In the genomic region with DNA sequence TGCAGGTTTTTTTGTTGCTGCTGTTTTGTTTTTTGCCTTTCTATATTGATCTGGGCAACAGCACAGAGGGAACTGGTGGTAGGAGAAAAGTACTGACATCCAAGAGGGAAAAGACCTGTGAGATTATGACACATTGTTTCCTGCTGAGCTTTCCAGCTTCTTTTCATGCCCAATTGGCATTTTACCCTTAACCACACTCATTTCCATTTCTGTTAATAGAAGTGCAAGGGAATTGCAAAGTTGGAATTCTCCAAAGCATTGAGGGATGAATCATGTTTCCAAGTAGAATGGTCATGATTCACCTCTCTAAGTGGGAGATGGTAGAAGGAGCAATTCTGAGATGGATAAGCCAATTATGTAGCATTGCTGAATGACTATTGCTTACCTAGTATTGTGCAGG, we compare ENCODE assay signal across 1 cellular context.
TF ChIP-seq lines count a peak whose summit lies in the region.

No MANE protein-coding gene starts in this region.

TF ChIP-seq in GM23338, 12 proteins besides CTCF, POLR2A, EP300 and RAD21 (continued from another document):
- TF ChIP-seq, protein P1, sequence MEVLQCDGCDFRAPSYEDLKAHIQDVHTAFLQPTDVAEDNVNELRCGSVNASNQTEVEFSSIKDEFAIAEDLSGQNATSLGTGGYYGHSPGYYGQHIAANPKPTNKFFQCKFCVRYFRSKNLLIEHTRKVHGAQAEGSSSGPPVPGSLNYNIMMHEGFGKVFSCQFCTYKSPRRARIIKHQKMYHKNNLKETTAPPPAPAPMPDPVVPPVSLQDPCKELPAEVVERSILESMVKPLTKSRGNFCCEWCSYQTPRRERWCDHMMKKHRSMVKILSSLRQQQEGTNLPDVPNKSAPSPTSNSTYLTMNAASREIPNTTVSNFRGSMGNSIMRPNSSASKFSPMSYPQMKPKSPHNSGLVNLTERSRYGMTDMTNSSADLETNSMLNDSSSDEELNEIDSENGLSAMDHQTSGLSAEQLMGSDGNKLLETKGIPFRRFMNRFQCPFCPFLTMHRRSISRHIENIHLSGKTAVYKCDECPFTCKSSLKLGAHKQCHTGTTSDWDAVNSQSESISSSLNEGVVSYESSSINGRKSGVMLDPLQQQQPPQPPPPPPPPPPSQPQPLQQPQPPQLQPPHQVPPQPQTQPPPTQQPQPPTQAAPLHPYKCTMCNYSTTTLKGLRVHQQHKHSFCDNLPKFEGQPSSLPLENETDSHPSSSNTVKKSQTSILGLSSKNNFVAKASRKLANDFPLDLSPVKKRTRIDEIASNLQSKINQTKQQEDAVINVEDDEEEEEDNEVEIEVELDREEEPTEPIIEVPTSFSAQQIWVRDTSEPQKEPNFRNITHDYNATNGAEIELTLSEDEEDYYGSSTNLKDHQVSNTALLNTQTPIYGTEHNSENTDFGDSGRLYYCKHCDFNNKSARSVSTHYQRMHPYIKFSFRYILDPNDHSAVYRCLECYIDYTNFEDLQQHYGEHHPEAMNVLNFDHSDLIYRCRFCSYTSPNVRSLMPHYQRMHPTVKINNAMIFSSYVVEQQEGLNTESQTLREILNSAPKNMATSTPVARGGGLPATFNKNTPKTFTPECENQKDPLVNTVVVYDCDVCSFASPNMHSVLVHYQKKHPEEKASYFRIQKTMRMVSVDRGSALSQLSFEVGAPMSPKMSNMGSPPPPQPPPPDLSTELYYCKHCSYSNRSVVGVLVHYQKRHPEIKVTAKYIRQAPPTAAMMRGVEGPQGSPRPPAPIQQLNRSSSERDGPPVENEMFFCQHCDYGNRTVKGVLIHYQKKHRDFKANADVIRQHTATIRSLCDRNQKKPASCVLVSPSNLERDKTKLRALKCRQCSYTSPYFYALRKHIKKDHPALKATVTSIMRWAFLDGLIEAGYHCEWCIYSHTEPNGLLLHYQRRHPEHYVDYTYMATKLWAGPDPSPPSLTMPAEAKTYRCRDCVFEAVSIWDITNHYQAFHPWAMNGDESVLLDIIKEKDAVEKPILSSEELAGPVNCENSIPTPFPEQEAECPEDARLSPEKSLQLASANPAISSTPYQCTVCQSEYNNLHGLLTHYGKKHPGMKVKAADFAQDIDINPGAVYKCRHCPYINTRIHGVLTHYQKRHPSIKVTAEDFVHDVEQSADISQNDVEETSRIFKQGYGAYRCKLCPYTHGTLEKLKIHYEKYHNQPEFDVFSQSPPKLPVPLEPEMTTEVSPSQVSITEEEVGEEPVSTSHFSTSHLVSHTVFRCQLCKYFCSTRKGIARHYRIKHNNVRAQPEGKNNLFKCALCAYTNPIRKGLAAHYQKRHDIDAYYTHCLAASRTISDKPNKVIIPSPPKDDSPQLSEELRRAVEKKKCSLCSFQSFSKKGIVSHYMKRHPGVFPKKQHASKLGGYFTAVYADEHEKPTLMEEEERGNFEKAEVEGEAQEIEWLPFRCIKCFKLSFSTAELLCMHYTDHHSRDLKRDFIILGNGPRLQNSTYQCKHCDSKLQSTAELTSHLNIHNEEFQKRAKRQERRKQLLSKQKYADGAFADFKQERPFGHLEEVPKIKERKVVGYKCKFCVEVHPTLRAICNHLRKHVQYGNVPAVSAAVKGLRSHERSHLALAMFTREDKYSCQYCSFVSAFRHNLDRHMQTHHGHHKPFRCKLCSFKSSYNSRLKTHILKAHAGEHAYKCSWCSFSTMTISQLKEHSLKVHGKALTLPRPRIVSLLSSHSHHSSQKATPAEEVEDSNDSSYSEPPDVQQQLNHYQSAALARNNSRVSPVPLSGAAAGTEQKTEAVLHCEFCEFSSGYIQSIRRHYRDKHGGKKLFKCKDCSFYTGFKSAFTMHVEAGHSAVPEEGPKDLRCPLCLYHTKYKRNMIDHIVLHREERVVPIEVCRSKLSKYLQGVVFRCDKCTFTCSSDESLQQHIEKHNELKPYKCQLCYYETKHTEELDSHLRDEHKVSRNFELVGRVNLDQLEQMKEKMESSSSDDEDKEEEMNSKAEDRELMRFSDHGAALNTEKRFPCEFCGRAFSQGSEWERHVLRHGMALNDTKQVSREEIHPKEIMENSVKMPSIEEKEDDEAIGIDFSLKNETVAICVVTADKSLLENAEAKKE (CRISPR knock-in tag; IDR thresholded peaks at IDR 0.05), result no peak
- TF ChIP-seq ZNF331 (CRISPR knock-in tag; IDR thresholded peaks at IDR 0.05; ENCODE audit: low read depth), result no peak
- TF ChIP-seq, protein P2, sequence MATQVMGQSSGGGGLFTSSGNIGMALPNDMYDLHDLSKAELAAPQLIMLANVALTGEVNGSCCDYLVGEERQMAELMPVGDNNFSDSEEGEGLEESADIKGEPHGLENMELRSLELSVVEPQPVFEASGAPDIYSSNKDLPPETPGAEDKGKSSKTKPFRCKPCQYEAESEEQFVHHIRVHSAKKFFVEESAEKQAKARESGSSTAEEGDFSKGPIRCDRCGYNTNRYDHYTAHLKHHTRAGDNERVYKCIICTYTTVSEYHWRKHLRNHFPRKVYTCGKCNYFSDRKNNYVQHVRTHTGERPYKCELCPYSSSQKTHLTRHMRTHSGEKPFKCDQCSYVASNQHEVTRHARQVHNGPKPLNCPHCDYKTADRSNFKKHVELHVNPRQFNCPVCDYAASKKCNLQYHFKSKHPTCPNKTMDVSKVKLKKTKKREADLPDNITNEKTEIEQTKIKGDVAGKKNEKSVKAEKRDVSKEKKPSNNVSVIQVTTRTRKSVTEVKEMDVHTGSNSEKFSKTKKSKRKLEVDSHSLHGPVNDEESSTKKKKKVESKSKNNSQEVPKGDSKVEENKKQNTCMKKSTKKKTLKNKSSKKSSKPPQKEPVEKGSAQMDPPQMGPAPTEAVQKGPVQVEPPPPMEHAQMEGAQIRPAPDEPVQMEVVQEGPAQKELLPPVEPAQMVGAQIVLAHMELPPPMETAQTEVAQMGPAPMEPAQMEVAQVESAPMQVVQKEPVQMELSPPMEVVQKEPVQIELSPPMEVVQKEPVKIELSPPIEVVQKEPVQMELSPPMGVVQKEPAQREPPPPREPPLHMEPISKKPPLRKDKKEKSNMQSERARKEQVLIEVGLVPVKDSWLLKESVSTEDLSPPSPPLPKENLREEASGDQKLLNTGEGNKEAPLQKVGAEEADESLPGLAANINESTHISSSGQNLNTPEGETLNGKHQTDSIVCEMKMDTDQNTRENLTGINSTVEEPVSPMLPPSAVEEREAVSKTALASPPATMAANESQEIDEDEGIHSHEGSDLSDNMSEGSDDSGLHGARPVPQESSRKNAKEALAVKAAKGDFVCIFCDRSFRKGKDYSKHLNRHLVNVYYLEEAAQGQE (IDR thresholded peaks at IDR 0.05; ENCODE audit: unreplicated experiment), result no peak
- TF ChIP-seq NANOG (IDR thresholded peaks at IDR 0.05; ENCODE audit: borderline replicate concordance), result no peak
- no peak for TF ChIP-seq EZH2 (IDR thresholded peaks at IDR 0.05; ENCODE audit: low read depth, unreplicated experiment)
- no peak for TF ChIP-seq POLR2AphosphoS5 (IDR thresholded peaks at IDR 0.05; ENCODE audit: low read depth)
- TF ChIP-seq CREB1 (CRISPR knock-in tag; IDR thresholded peaks at IDR 0.05; ENCODE audit: low read depth), result no peak
